19 cellular contexts compared by ENCODE assay signal in the genomic region with DNA sequence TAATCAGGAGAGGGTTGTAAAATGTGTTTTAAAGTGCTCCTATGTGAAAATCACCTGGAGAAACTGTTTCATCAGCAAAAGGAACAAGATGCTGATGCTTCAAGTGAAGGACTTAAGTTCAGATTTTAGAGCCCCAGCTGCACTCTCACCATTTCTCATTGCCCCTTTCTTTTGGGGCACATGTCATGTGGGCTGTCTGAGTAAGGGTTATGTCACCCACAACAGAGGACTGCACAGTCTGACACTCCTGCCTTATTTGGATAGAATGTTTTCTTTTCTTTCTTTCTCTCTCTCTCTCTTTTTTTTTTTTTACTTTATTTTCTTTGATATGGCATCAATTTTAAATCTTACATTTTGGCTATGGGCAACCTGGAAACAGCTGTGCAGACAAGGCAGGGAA.
DNase-seq lines count a peak whose midpoint lies in the region; ATAC-seq and TF ChIP-seq lines count a peak whose summit lies in the region.
"Had no signal": no experiment of that assay in that cellular context is flagged by ENCODE, and none has a peak within 500 bp of the region (broad histone marks: within the 10 kb centered on the region; RNA-seq: fewer than 3 reads in every experiment).

No MANE protein-coding gene starts in this region.

- no peaks in the 10 kb centered on the region for H3K27me3 ChIP-seq in GM23248 (replicated peaks; ENCODE audit: insufficient read depth)
- no peaks in the 10 kb centered on the region for H3K27me3 ChIP-seq in gastrocnemius medialis
- H3K27me3 ChIP-seq: pancreas had no signal

- H3K4me1 ChIP-seq in GM23248 (ENCODE audit: insufficient read depth) (peaks cover 25% of the 10 kb centered on the region), gastrocnemius medialis (peaks cover 0 to 5% of the 10 kb centered on the region in 2 donors)

- H3K4me3 ChIP-seq in GM23248 (no peak overlapping the region), gastrocnemius medialis (no peak overlapping the region)
- H3K4me3 ChIP-seq: pancreas had no signal

- in situ Hi-C loops in GM23248 (cut with MboI), result no loop called here
- in situ Hi-C loops in gastrocnemius medialis (cut with MboI; ENCODE audit: low sequenced_read_pairs in 4 of 4), result no loop called here

- peak overlapping the region; percentile 25 for H3K27ac ChIP-seq in GM23248
- no peak overlapping the region for H3K27ac ChIP-seq in gastrocnemius medialis
- H3K27ac ChIP-seq: pancreas had no signal

- TF ChIP-seq CTCF in GM10266 (IDR thresholded peaks at IDR 0.05; ENCODE audit: control insufficient read depth, insufficient read depth, low read depth, missing control alignments) (no peak), gastrocnemius medialis (IDR thresholded peaks at IDR 0.05 in 4 of 5, conservative IDR thresholded peaks at IDR 0.05 in 1 of 5) (no peak)

- H3K79me2 ChIP-seq in GM23248 (ENCODE audit: insufficient read depth), result no peaks in the 10 kb centered on the region

- H3K9me3 ChIP-seq in GM23248 (ENCODE audit: low read depth), result no peaks in the 10 kb centered on the region
- no peaks in the 10 kb centered on the region for H3K9me3 ChIP-seq in gastrocnemius medialis
- H3K9me3 ChIP-seq: pancreas had no signal

- no peak for ATAC-seq in gastrocnemius medialis
- ATAC-seq: left ventricle myocardium superior, pancreas had no signal

- TF ChIP-seq POLR2A in gastrocnemius medialis (IDR thresholded peaks at IDR 0.05), result no peak

- H3K36me3 ChIP-seq in GM23248 (ENCODE audit: low read depth) (no peaks in the 10 kb centered on the region), gastrocnemius medialis (no peaks in the 10 kb centered on the region)
- H3K36me3 ChIP-seq: pancreas had no signal

- no peaks in the 10 kb centered on the region for H3K9me2 ChIP-seq in GM23248 (ENCODE audit: insufficient read depth)

- intact Hi-C loops in gastrocnemius medialis (cut with DNase I; ENCODE audit: low total_unique reads), result no loop called here

- DNase-seq in AG08396 (ENCODE audit: low spot score) (peak; percentile 17), GM23248 (peak; percentile 61), RKO (ENCODE audit: low spot score) (peak; percentile 48), glomerular visceral epithelial cell (ENCODE audit: extremely low spot score) (peak; percentile 20), kidney glomerular epithelial cell (lab: John Stamatoyannopoulos, UW) (no peak), NCI-H2081 treated with DMSO at 0.1 percent for 48 hours (lab: John Stamatoyannopoulos, UW) (no peak), GM10266 (ENCODE audit: extremely low spot score) (no peak), gastrocnemius medialis (no peak)
- DNase-seq: activated CD4-positive, alpha-beta T cell treated with anti-CD3 and anti-CD28 coated beads, Interleukin-2, amount 50 U/mL, for 1 hour; central memory CD4-positive, alpha-beta T cell; DMS153; effector CD4-positive, alpha-beta T cell; left ventricle myocardium superior; NCI-H2029; NCI-H526 treated with DMSO at 0.1 percent for 48 hours; OCI-M1; pancreas; small intestine; trophoblast cell had no signal

- H3K9ac ChIP-seq in GM23248, result peak overlapping the region; percentile 31; the same call in 1 of the 2 replicates

- H4K20me1 ChIP-seq in GM23248 (ENCODE audit: insufficient read depth), result no peaks in the 10 kb centered on the region

- H3K4me2 ChIP-seq in GM23248 (ENCODE audit: unreplicated experiment), result peak overlapping the region; percentile 51

- peak overlapping the region; percentile 49 for H2AFZ ChIP-seq in GM23248

- H3F3A ChIP-seq in GM23248 (ENCODE audit: insufficient read depth), result peaks cover 10% of the 10 kb centered on the region

Comparison
In these comparisons a context has a peak if more than half of its experiments do, and no peak if none do; other contexts are left out.
1. DNase-seq: peak in AG08396 (single experiment), GM23248 (single experiment), RKO (single experiment) and glomerular visceral epithelial cell (single experiment); none in kidney glomerular epithelial cell (single experiment), NCI-H2081 treated with DMSO at 0.1 percent for 48 hours (single experiment), GM10266 (single experiment) and gastrocnemius medialis (0 of 2).